21 cellular contexts compared by ENCODE assay signal in the genomic region with DNA sequence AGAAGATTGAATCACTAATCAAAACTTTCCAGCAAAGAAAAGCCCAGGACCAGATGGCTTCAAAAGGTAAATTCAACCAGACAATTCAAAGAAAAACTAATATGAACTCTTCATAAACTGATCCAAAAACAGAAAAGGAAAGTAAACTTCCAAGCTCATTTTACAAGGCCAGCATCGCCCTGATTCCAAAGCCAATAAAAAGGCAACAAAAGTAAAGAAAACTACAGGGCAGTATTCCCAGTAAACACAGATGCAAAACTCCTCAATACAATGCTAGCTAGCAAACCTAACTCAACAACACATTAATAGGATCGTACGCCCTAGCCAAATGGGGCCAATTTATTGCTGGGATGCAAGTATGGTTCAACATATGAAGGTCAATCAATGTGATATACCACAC.
"Had no signal": no experiment of that assay in that cellular context is flagged by ENCODE, and none has a peak within 500 bp of the region (broad histone marks: within the 10 kb centered on the region; RNA-seq: fewer than 3 reads in every experiment).

No MANE protein-coding gene starts in this region.

- ATAC-seq: Panc1, Right ventricle myocardium inferior, SK-N-SH treated with all-trans-retinoic acid at 6 μM for 48 hours had no signal

- H3K27me3 ChIP-seq: SJCRH30 had no signal

- H3K9me3 ChIP-seq: SJCRH30 had no signal

- DNase-seq: IMR-90, Karpas-422, KG1, MM.1S, NCI-H1092 treated with DMSO at 0.1 percent for 48 hours, NCI-H1436, NCI-H187, NCI-H2029, NCI-H2081 treated with DMSO at 0.1 percent for 48 hours, NCI-H2171, NCI-H226, NCI-H446, NCI-H510A, NCI-H524 treated with DMSO at 0.1 percent for 48 hours, NCI-H69, NCI-H774, SHP77 treated with DMSO at 0.1 percent for 48 hours, SJCRH30 had no signal

- H3K4me1 ChIP-seq: SJCRH30 had no signal

- H3K27ac ChIP-seq: SJCRH30 had no signal

- H3K4me3 ChIP-seq: SJCRH30 had no signal
